ENCODE assay signal across 8 cellular contexts in the genomic region with DNA sequence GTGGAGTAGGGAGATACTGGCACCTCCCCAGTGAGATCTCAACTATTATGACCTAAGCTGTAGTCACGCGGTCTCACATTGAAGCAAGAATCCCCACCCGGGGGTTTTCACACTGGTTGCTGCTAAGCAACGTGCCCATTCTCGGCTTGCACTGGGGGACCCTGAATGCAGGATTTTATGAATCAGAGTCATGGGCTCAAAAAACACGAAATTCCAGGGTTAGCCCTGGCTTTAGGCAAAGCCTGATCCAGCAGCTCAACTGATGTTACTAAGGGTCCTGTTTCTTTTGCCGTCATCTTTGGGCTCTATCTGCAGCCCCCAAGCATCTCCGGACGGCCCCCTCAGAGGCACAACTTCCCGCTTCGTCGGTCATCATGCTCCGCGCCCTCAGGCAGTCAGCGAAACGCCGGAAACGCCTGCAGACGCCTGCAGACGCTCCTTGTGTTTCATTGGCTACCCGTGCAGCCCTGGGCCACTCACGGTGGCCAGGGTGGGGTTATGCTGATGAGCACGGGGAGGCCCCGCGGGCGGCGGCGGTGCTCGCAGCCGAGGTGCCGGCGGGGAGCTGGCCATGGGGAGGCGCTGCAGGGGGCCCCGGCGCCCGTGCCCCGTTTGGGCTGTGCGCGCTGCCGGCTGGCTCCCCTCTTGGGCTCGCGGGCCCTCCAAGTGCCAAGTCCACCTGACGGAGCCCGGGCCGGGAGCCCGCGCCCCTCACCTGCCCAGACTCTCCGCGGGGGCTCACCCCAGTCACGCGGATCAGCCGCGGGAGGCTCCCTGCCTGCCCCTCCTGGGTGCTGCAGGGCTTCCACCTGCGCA. TPM values are rescaled to one million over a fixed set of nuclear protein-coding genes. Genes with fewer than 3 reads are reported as not detected.
A peak's percentile ranks its signal among the peaks of the same experiment; 100 is the strongest.
DNase-seq lines count a peak whose midpoint lies in the region; ATAC-seq and TF ChIP-seq lines count a peak whose summit lies in the region.

No MANE protein-coding gene starts in this region.

- peaks cover 17% of the 10 kb centered on the region for H3K4me1 Mint-ChIP-seq in neural crest cell

- peaks cover 2% of the 10 kb centered on the region for H3K9me3 Mint-ChIP-seq in neural crest cell

- H3K4me3 ChIP-seq in DOHH2 (ENCODE audit: low read length), result peak overlapping the region; percentile 78
- peak overlapping the region; percentile 93 for H3K4me3 ChIP-seq in KMS-11 (IDR thresholded peaks at IDR 0.05; ENCODE audit: insufficient read depth, low read depth, low read length)
- H3K4me3 ChIP-seq in foreskin fibroblast (ENCODE audit: low read depth in 1 of 2, low read length in 2 of 2), result no peak overlapping the region
- H3K4me3 ChIP-seq in stomach, result peak overlapping the region; percentile 51 to 57 (median 54)

- peaks cover 13% of the 10 kb centered on the region for H3K36me3 Mint-ChIP-seq in neural crest cell (ENCODE audit: low read depth)

- peak overlapping the region; percentile 91 for H3K27ac Mint-ChIP-seq in neural crest cell (ENCODE audit: unreplicated experiment)

- H3K4me2 ChIP-seq in DOHH2 (ENCODE audit: low read length) (peak overlapping the region; percentile 67), KMS-11 (peak overlapping the region; percentile 66)

- H3K36me3 ChIP-seq in DOHH2 (ENCODE audit: control insufficient read depth, low read length), result no peaks in the 10 kb centered on the region
- H3K36me3 ChIP-seq in KMS-11 (ENCODE audit: insufficient read depth), result no peaks in the 10 kb centered on the region
- H3K36me3 ChIP-seq in stomach, result peaks cover 0 to 12% (median under 1%) of the 10 kb centered on the region in 4 donors

- H4K20me1 ChIP-seq in DOHH2 (ENCODE audit: control insufficient read depth, insufficient read depth, low read depth, low read length) (no peaks in the 10 kb centered on the region), KMS-11 (ENCODE audit: insufficient read depth) (no peaks in the 10 kb centered on the region)

- WGBS in stomach, 5 donors, result 5 to 8% (median 5%) methylated on average over 35 to 54 of the region's 54 CpGs

- no peaks in the 10 kb centered on the region for H3K27me3 Mint-ChIP-seq in neural crest cell (ENCODE audit: low read depth)

- H3K9me3 ChIP-seq in DOHH2 (ENCODE audit: control insufficient read depth, insufficient read depth, low read length), result no peaks in the 10 kb centered on the region
- H3K9me3 ChIP-seq in stomach, result no peaks in the 10 kb centered on the region

- no peak for TF ChIP-seq EP300 in stomach (IDR thresholded peaks at IDR 0.05)

- no peaks in the 10 kb centered on the region for H3K79me2 ChIP-seq in DOHH2 (ENCODE audit: control insufficient read depth, low read length)
- H3K79me2 ChIP-seq in KMS-11 (ENCODE audit: insufficient read depth, low read depth), result no peaks in the 10 kb centered on the region

- TF ChIP-seq CTCF in DOHH2 (IDR thresholded peaks at IDR 0.05; ENCODE audit: low read depth, low read length, poor library complexity, severe bottlenecking), result peak; percentile 91
- peak; percentile 61 for TF ChIP-seq CTCF in KMS-11 (conservative IDR thresholded peaks at IDR 0.05; ENCODE audit: low read depth, low read length)
- TF ChIP-seq CTCF in foreskin fibroblast (IDR thresholded peaks at IDR 0.05; ENCODE audit: low read depth, low read length), result no peak
- TF ChIP-seq CTCF in neural crest cell (conservative IDR thresholded peaks at IDR 0.05), result peak; percentile 67
- TF ChIP-seq CTCF in stomach (IDR thresholded peaks at IDR 0.05), result peak in 4 of 7 experiments; percentile 39 to 86 (median 74)

- intact Hi-C loops in stomach (cut with DNase I; ENCODE audit: low total_unique reads), result no loop called here

- no peaks in the 10 kb centered on the region for H3K9me2 ChIP-seq in DOHH2 (replicated peaks; ENCODE audit: control insufficient read depth, low read length)

- DNase-seq in RKO (ENCODE audit: low spot score) (peak; percentile 95), foreskin fibroblast (peak; percentile 64 to 82), neural crest cell (ENCODE audit: low read depth, low spot score) (peak; percentile 71), stomach (peak; percentile 94)
- peak; percentile 85 for DNase-seq in activated T-helper 9 cell treated with anti-CD3 and anti-CD28 coated beads, Interleukin-2, amount 50 U/mL, for 16 hours (ENCODE audit: low read depth)

- H3F3A ChIP-seq in DOHH2 (ENCODE audit: control insufficient read depth, insufficient read depth), result no peaks in the 10 kb centered on the region

- peak overlapping the region; percentile 37; the same call in 1 of the 2 replicates for H3K9ac ChIP-seq in KMS-11

- H3K4me3 Mint-ChIP-seq in neural crest cell, result peak overlapping the region; percentile 76

- peak; percentile 97 for ATAC-seq in GM21737 (IDR thresholded peaks at IDR 0.05; ENCODE audit: unreplicated experiment)

- H3K27ac ChIP-seq in DOHH2 (ENCODE audit: low read depth, low read length), result 0 out of 2 replicates have a peak overlapping the region, but pooled peaks have one; percentile 1
- no peak overlapping the region for H3K27ac ChIP-seq in KMS-11
- peak overlapping the region; percentile 50 to 87 (median 73) for H3K27ac ChIP-seq in stomach

- H3K4me1 ChIP-seq in DOHH2 (ENCODE audit: control insufficient read depth, low read length) (peaks cover 14% of the 10 kb centered on the region), KMS-11 (ENCODE audit: low read depth, poor library complexity, severe bottlenecking) (peaks cover 6% of the 10 kb centered on the region), stomach (peaks cover 27 to 48% (median 35%) of the 10 kb centered on the region in 4 donors)

- peak overlapping the region; percentile 95 for H2AFZ ChIP-seq in KMS-11 (ENCODE audit: low read depth)

- no peaks in the 10 kb centered on the region for H3K27me3 ChIP-seq in DOHH2 (ENCODE audit: control insufficient read depth, low read length)
- H3K27me3 ChIP-seq in KMS-11 (ENCODE audit: insufficient read depth, low read depth), result no peaks in the 10 kb centered on the region
- H3K27me3 ChIP-seq in stomach, result no peaks in the 10 kb centered on the region

- TF ChIP-seq POLR2A in stomach (IDR thresholded peaks at IDR 0.05), result peak in 1 of 4 donors; percentile 22

RNA-seq across cellular contexts. Expression of gene EFCC1, which starts 25.8 kb away (rescaled TPM):
- total RNA-seq in neural crest cell (10.7 and 11.8 TPM in 2 replicates), stomach (10 to 100 TPM in 3 of 5 donors, 1 to 10 TPM in 2; 1.0 to 13.9 (median 10.3) TPM)
- polyA plus RNA-seq in stomach, result 10 to 100 TPM in 1 of 3 donors, 1 to 10 TPM in 2; 3.4 to 10.7 (median 8.2) TPM

RNA-seq across cellular contexts. Expression of gene CFAP92, which starts 33.1 kb away (rescaled TPM):
- total RNA-seq in neural crest cell, result 8.7 and 8.8 TPM in 2 replicates
- 10 to 100 TPM in 1 of 5 donors, 1 to 10 TPM in 3, under 1 TPM in 1; 0.87 to 13.4 (median 5.2) TPM for total RNA-seq in stomach
- 1 to 10 TPM in 1 of 3 donors, under 1 TPM in 2; 0.50 to 2.7 (median 0.70) TPM for polyA plus RNA-seq in stomach

RNA-seq across cellular contexts. Expression of gene GP9, which starts 33.6 kb away (rescaled TPM):
- total RNA-seq in neural crest cell, result not detected in 2 replicates
- total RNA-seq in stomach, result not detected
- polyA plus RNA-seq in stomach, result not detected

Comparison
In these comparisons a context has a peak if more than half of its experiments do, and no peak if none do; other contexts are left out.
1. H3K4me3 ChIP-seq: peak in DOHH2 (single experiment), KMS-11 (single experiment) and stomach (4 of 4); none in foreskin fibroblast (0 of 2).
2. Peak in every context shown above with its lines, with median percentiles within 50 percentile points of each other: DNase-seq.